ENCODE assay signal across 12 cellular contexts in the genomic region with DNA sequence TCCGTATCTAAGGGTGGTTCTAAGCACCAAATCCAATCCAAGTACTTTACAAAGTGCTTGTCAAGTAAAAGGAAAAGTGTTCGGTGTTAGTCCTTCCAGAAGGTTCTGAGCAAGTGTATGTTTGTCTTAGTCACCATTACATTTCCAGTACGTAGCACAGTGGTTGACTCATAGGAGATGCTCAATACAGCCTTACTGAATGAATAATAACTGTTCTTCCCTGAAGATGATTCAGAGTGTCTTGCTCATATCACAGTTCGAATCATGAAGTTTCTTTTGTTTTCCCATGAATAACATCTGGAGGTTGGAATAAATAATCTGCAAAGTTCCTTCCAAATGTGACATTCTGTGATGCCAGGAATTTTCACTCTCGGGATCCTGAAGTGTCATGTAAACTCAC. TPM values are rescaled to one million over a fixed set of nuclear protein-coding genes. Genes with fewer than 3 reads are reported as not detected.
DNase-seq lines count a peak whose midpoint lies in the region; ATAC-seq, FAIRE-seq and TF ChIP-seq lines count a peak whose summit lies in the region.
"Had no signal": no experiment of that assay in that cellular context is flagged by ENCODE, and none has a peak within 500 bp of the region (broad histone marks: within the 10 kb centered on the region; RNA-seq: fewer than 3 reads in every experiment).

No MANE protein-coding gene starts in this region.

- no peak for TF ChIP-seq POLR2A in HepG2 (IDR thresholded peaks at IDR 0.05; ENCODE audit: insufficient read depth in 1 of 2, low read depth in 2 of 2, low read length in 2 of 2)

- no peaks in the 10 kb centered on the region for H3K79me2 ChIP-seq in HepG2 (ENCODE audit: insufficient read depth, low read length)

- H3K4me1 ChIP-seq in HepG2 (ENCODE audit: insufficient read depth, low read length) = no peaks in the 10 kb centered on the region
- H3K4me1 ChIP-seq: Caco-2 had no signal

- no peak for FAIRE-seq in HepG2 (lab: Jason Lieb, UNC)

- no peak overlapping the region for H2AFZ ChIP-seq in HepG2 (ENCODE audit: low read length)

- no peaks in the 10 kb centered on the region for H4K20me1 ChIP-seq in HepG2 (ENCODE audit: insufficient read depth, low read length)

- peaks cover 9% of the 10 kb centered on the region for H3K27me3 Mint-ChIP-seq in progenitor cell of endocrine pancreas

- H3K4me3 ChIP-seq in AG04450 (ENCODE audit: low read depth, low read length) (no peak overlapping the region; the same call in 1 of the 2 replicates), HepG2 (replicated peaks in 1 of 3; ENCODE audit: insufficient read depth in 1 of 3, low read depth in 2 of 3, low read length in 3 of 3) (no peak overlapping the region)

- H3K4me3 Mint-ChIP-seq in progenitor cell of endocrine pancreas (ENCODE audit: low read depth) = no peak overlapping the region
- H3K4me3 Mint-ChIP-seq: H9 had no signal

- BruUV-seq in HepG2 (replicated peaks; lab: Mats Ljungman, UMichigan) = no TSS peak

- in situ Hi-C loops in GM13976 (cut with MboI; ENCODE audit: low sequenced_read_pairs, unreplicated experiment) = no loop called here
- in situ Hi-C loops in HepG2 (cut with HindIII; ENCODE audit: extremely low pct_ligation_motif_present, low pct_unique_long_range_greater_than_20kb) = no loop called here

- WGBS in HepG2 (ENCODE audit: low lambda C conversion rate) = 12% methylated on average over 5 of the region's 5 CpGs

- intact Hi-C loops in HepG2 (cut with micrococcal nuclease; ENCODE audit: unreplicated experiment) = no loop called here

- H3K27ac ChIP-seq in AG04450 (ENCODE audit: low read depth, low read length) (peak overlapping the region; percentile 87), HepG2 (ENCODE audit: extremely low read length, insufficient read depth, low read length) (no peak overlapping the region)

- no peak overlapping the region for H3K4me2 ChIP-seq in HepG2 (ENCODE audit: low read depth, low read length)

- no peaks in the 10 kb centered on the region for H3K9me3 Mint-ChIP-seq in progenitor cell of endocrine pancreas (ENCODE audit: low read depth)
- H3K9me3 Mint-ChIP-seq: H9 had no signal

- H3K27me3 ChIP-seq in AG04450 (ENCODE audit: control insufficient read depth, insufficient read depth, low read length) (no peaks in the 10 kb centered on the region), HepG2 (ENCODE audit: control insufficient read depth in 1 of 2, insufficient read depth in 2 of 2, low read length in 2 of 2) (peaks cover 0 to 34% of the 10 kb centered on the region in 2 experiments; a peak in 3 of 5 replicates)

- DNase-seq in AG04450 (ENCODE audit: low read depth, low spot score) (peak; percentile 81), astrocyte of the hippocampus (ENCODE audit: low read depth, low spot score) (peak; percentile 64), kidney glomerular epithelial cell (lab: John Stamatoyannopoulos, UW) (peak; percentile 83), GM13976 (ENCODE audit: low spot score) (no peak), progenitor cell of endocrine pancreas (ENCODE audit: low spot score, unreplicated experiment) (no peak), HepG2 (ENCODE audit: low spot score) (no peak), NCI-H2227 (lab: John Stamatoyannopoulos, UW; ENCODE audit: unreplicated experiment) (no peak)
- DNase-seq: Caco-2; effector CD4-positive, alpha-beta T cell; H9 had no signal

- no peak for TF ChIP-seq RAD21 in HepG2 (CRISPR knock-in tag; IDR thresholded peaks at IDR 0.05)

- TF ChIP-seq CTCF in AG04450 (IDR thresholded peaks at IDR 0.05; ENCODE audit: low read depth, low read length) = no peak
- TF ChIP-seq CTCF in GM13976 (IDR thresholded peaks at IDR 0.05; ENCODE audit: borderline replicate concordance, control extremely low read depth, extremely low read depth, insufficient read depth, missing control alignments) = no peak
- no peak for TF ChIP-seq CTCF in progenitor cell of endocrine pancreas (IDR thresholded peaks at IDR 0.05; ENCODE audit: unreplicated experiment)
- TF ChIP-seq CTCF in HepG2 (CRISPR knock-in tag; IDR thresholded peaks at IDR 0.05) = no peak

- H3K4me1 Mint-ChIP-seq in progenitor cell of endocrine pancreas (ENCODE audit: low read depth) = peaks cover 4% of the 10 kb centered on the region

- H3K9me3 ChIP-seq in AG04450 (ENCODE audit: control insufficient read depth, insufficient read depth, low read length) (no peaks in the 10 kb centered on the region), HepG2 (ENCODE audit: low read length) (no peaks in the 10 kb centered on the region)

- POLR2A ChIA-PET in AG04450 (lab: Yijun Ruan, JAX) = interaction anchor here (1.1 kb wide), 1 partner anchor 38 kb away, joined by 3 read pairs; no protein-coding TSS in a partner anchor
- POLR2A ChIA-PET in HepG2 (lab: Yijun Ruan, JAX) = no interaction called here

- ATAC-seq in HG02610 (IDR thresholded peaks at IDR 0.05; ENCODE audit: unreplicated experiment) = peak; percentile 73
- no peak for ATAC-seq in HepG2

- CTCF ChIA-PET in AG04450 (lab: Charles Lee) (no interaction called here), HepG2 (lab: Yijun Ruan, JAX; ENCODE audit: low intra/inter-chr PET ratio, low total read pairs) (no interaction called here)

- no peak overlapping the region for H3K9ac ChIP-seq in HepG2 (ENCODE audit: insufficient read depth, low read depth, low read length)

- H3K36me3 ChIP-seq in HepG2 (replicated peaks in 1 of 2; ENCODE audit: control insufficient read depth in 1 of 2, insufficient read depth in 2 of 2, low read length in 2 of 2) = no peaks in the 10 kb centered on the region

- no peak overlapping the region for H3K27ac Mint-ChIP-seq in progenitor cell of endocrine pancreas
- H3K27ac Mint-ChIP-seq: H9 had no signal

- H3K36me3 Mint-ChIP-seq in progenitor cell of endocrine pancreas (ENCODE audit: insufficient read depth) = no peaks in the 10 kb centered on the region

- no peak for TF ChIP-seq EP300 in HepG2 (IDR thresholded peaks at IDR 0.05; ENCODE audit: low read depth in 2 of 2, low read length in 2 of 2)
- TF ChIP-seq EP300 in HepG2 (CRISPR knock-in tag; IDR thresholded peaks at IDR 0.05; ENCODE audit: borderline replicate concordance) = no peak

TF ChIP-seq in HepG2, 621 proteins besides CTCF, POLR2A, EP300 and RAD21:
- no peak for TF ChIP-seq MEF2D (CRISPR knock-in tag; IDR thresholded peaks at IDR 0.05)

RNA-seq across cellular contexts. Expression of a gene that starts 53.4 kb away (rescaled TPM):
- 24.4 and 27.0 TPM in 2 replicates for polyA plus RNA-seq in AG04450 (2011; rRNA removed)
- polyA minus RNA-seq in AG04450 (2011; rRNA and poly(A)+ RNA removed) = 23.5 and 34.4 TPM in 2 replicates
- total RNA-seq in progenitor cell of endocrine pancreas = 0.33 and 0.46 TPM in 2 replicates
- not detected in 2 replicates for total RNA-seq in HepG2 (2016; rRNA removed; fragmentation: Illumina TruSeq; extraction: Trizol)
- not detected in 2 replicates for total RNA-seq in HepG2 (2016; cell fraction: cytosol; rRNA removed; fragmentation: Illumina TruSeq; extraction: Trizol; ENCODE audit: low read depth)
- not detected in 2 replicates for total RNA-seq in HepG2 (2016; cell fraction: insoluble cytoplasmic fraction; rRNA removed; fragmentation: Illumina TruSeq; extraction: Trizol)
- total RNA-seq in HepG2 (2016; cell fraction: membrane; rRNA removed; fragmentation: Illumina TruSeq; extraction: Trizol) = not detected in 2 replicates
- total RNA-seq in HepG2 (2016; cell fraction: nucleus; rRNA removed; fragmentation: Illumina TruSeq; extraction: Trizol) = not detected in 2 replicates
- not detected in 2 replicates for polyA plus RNA-seq in HepG2 (2011; rRNA removed)
- polyA plus RNA-seq in HepG2 (2011; cell fraction: cytosol; rRNA removed) = not detected in 2 replicates
- not detected in 2 replicates for polyA plus RNA-seq in HepG2 (2011; cell fraction: nucleus; rRNA removed)
- polyA plus RNA-seq in HepG2 (2012) = not detected in 2 replicates
- polyA plus RNA-seq in HepG2 (2016; cell fraction: cytosol; fragmentation: Illumina TruSeq; extraction: Trizol; ENCODE audit: low read depth) = not detected in 2 replicates
- polyA plus RNA-seq in HepG2 (2016; cell fraction: insoluble cytoplasmic fraction; fragmentation: Illumina TruSeq; extraction: Trizol; ENCODE audit: low read depth) = not detected in 2 replicates
- not detected in 2 replicates for polyA plus RNA-seq in HepG2 (2016; cell fraction: membrane; fragmentation: Illumina TruSeq; extraction: Trizol; ENCODE audit: low read depth)
- polyA plus RNA-seq in HepG2 (2016; cell fraction: nucleus; fragmentation: Illumina TruSeq; extraction: Trizol; ENCODE audit: insufficient read depth, low read depth) = not detected in 2 replicates
- polyA minus RNA-seq in HepG2 (2011; rRNA and poly(A)+ RNA removed; ENCODE audit: low replicate concordance) = 0.35 TPM in 1 of 2 replicates, not detected in the other
- polyA minus RNA-seq in HepG2 (2011; cell fraction: cytosol; rRNA and poly(A)+ RNA removed) = not detected in 2 replicates
- polyA minus RNA-seq in HepG2 (2011; cell fraction: nucleus; rRNA and poly(A)+ RNA removed) = not detected in 2 replicates
- total RNA-seq: Caco-2; H9; T-helper 1 cell treated with Interleukin-12 subunit alpha and Interleukin-12 subunit beta and Interleukin-4 antibody, amounts not matched to agents 30 ng/mL and 1 ng/mL, for 36 hours had no signal

Comparison
In these comparisons a context has a peak if more than half of its experiments do, and no peak if none do; other contexts are left out.
1. DNase-seq: peak in AG04450 (single experiment), astrocyte of the hippocampus (single experiment) and kidney glomerular epithelial cell (single experiment); none in GM13976 (single experiment), progenitor cell of endocrine pancreas (single experiment), HepG2 (single experiment) and NCI-H2227 (single experiment).